16 cellular contexts compared by ENCODE assay signal in the genomic region with DNA sequence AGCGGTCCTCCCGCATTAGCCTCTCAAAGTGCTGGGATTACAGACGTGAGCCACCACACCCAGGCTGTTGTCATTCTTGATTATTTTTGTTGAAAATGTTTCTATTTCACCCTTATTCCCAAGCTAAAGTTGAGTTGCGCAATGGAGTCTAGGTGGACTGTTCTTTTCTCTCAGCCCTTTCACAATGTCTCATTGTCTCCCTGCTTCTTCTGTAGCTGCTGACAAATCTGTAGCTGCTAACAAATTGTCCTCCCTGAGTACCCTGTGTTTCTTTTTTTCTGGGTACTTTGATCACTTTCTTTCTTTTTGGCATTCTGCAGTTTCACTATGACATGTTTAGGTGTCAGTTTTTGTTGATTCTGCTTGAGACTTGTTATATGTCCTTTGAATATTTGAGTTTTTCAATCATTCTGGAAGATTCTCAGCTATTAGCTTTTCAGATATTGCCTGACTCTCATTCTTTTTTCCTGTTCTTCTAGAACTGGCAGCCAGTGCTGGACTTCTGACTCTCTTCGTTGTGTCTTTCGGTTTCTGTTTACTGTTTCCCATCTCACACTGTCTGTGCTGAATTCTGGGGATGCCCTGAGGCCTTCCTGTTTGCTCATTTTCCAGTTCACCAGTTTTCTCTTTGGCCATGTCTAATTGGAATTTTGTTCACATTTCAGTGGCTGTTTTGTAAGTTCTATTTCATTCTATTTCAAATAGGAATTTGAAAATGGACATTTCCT. TPM values are rescaled to one million over a fixed set of nuclear protein-coding genes. Genes with fewer than 3 reads are reported as not detected.
DNase-seq lines count a peak whose midpoint lies in the region; ATAC-seq, FAIRE-seq and TF ChIP-seq lines count a peak whose summit lies in the region.
"Had no signal": no experiment of that assay in that cellular context is flagged by ENCODE, and none has a peak within 500 bp of the region (broad histone marks: within the 10 kb centered on the region; RNA-seq: fewer than 3 reads in every experiment).

No MANE protein-coding gene starts in this region.

- H3K4me3 Mint-ChIP-seq in activated CD4-positive, alpha-beta T cell treated with anti-CD3 and anti-CD28 coated beads, Interleukin-2, amount 10 ng/mL, durations not matched to agents 7 days and 5 days: no peak overlapping the region
- H3K4me3 Mint-ChIP-seq: immature natural killer cell had no signal

- H4K20me1 ChIP-seq in MM.1S (ENCODE audit: insufficient read depth, low read length): no peaks in the 10 kb centered on the region
- no peaks in the 10 kb centered on the region for H4K20me1 ChIP-seq in keratinocyte (ENCODE audit: control insufficient read depth, extremely low read depth, insufficient read depth, low read length)

- H3K9me3 ChIP-seq in MM.1S (replicated peaks; ENCODE audit: insufficient read depth, low read length): no peaks in the 10 kb centered on the region
- peaks cover 12% of the 10 kb centered on the region for H3K9me3 ChIP-seq in adipocyte (ENCODE audit: control insufficient read depth, low read length)
- no peaks in the 10 kb centered on the region for H3K9me3 ChIP-seq in keratinocyte (ENCODE audit: control insufficient read depth, low read depth, low read length)
- H3K9me3 ChIP-seq: suprapubic skin had no signal

- no peak for FAIRE-seq in keratinocyte (lab: Jason Lieb, UNC)
- FAIRE-seq: frontal cortex had no signal

- H3K27me3 ChIP-seq in MM.1S (replicated peaks; ENCODE audit: insufficient read depth, low read length): no peaks in the 10 kb centered on the region
- no peaks in the 10 kb centered on the region for H3K27me3 ChIP-seq in adipocyte (replicated peaks; ENCODE audit: control insufficient read depth, insufficient read depth, low read length)
- H3K27me3 ChIP-seq in keratinocyte (ENCODE audit: control insufficient read depth, extremely low read depth, insufficient read depth, low read length): no peaks in the 10 kb centered on the region
- H3K27me3 ChIP-seq in brain microvascular endothelial cell (replicated peaks): no peaks in the 10 kb centered on the region
- H3K27me3 ChIP-seq: suprapubic skin had no signal

- H3F3A ChIP-seq in MM.1S (ENCODE audit: insufficient read depth, low read length): peaks cover 9% of the 10 kb centered on the region

- TF ChIP-seq CTCF in MM.1S (IDR thresholded peaks at IDR 0.05; ENCODE audit: low read length): no peak
- TF ChIP-seq CTCF in keratinocyte (optimal IDR thresholded peaks at IDR 0.05 in 1 of 3, IDR thresholded peaks at IDR 0.05 in 1 of 3, conservative IDR thresholded peaks at IDR 0.05 in 1 of 3; ENCODE audit: extremely low read depth in 1 of 3, insufficient read depth in 2 of 3, low read length in 3 of 3): no peak
- TF ChIP-seq CTCF in brain microvascular endothelial cell (IDR thresholded peaks at IDR 0.05; ENCODE audit: low read depth, low read length, missing control alignments): no peak

- peak overlapping the region; percentile 52; the same call in 1 of the 2 replicates for H3K27ac ChIP-seq in MM.1S (ENCODE audit: low read length)
- peak overlapping the region; percentile 78 for H3K27ac ChIP-seq in keratinocyte (ENCODE audit: control insufficient read depth, insufficient read depth, low read length)
- H3K27ac ChIP-seq in brain microvascular endothelial cell: no peak overlapping the region
- H3K27ac ChIP-seq: suprapubic skin had no signal

- H3K4me1 ChIP-seq in MM.1S (ENCODE audit: low read length) (peaks cover 23% of the 10 kb centered on the region), adipocyte (ENCODE audit: control insufficient read depth, insufficient read depth, low read length) (peaks cover 25% of the 10 kb centered on the region), keratinocyte (ENCODE audit: control insufficient read depth, extremely low read depth, insufficient read depth, low read length) (peaks cover 26% of the 10 kb centered on the region)

- CTCF ChIA-PET in activated CD4-positive, alpha-beta T cell treated with anti-CD3 and anti-CD28 coated beads, Interleukin-2, amount 10 ng/mL, durations not matched to agents 7 days and 5 days (lab: Charles Lee): no interaction called here

- dilution Hi-C loops in keratinocyte (cut with MboI; ENCODE audit: extremely low pct_ligation_motif_present, low sequenced_read_pairs): no loop called here

- H3K4me1 Mint-ChIP-seq in activated CD4-positive, alpha-beta T cell treated with anti-CD3 and anti-CD28 coated beads, Interleukin-2, amount 10 ng/mL, durations not matched to agents 7 days and 5 days: peaks cover 45% of the 10 kb centered on the region

- peaks cover 3% of the 10 kb centered on the region; the same call in 1 of the 2 replicates for H3K79me2 ChIP-seq in MM.1S (ENCODE audit: low read length)
- no peaks in the 10 kb centered on the region for H3K79me2 ChIP-seq in keratinocyte (ENCODE audit: control insufficient read depth, insufficient read depth, low read length)

- no peak overlapping the region for H2AFZ ChIP-seq in MM.1S (ENCODE audit: low read length)
- H2AFZ ChIP-seq in keratinocyte (ENCODE audit: control insufficient read depth, low read length): no peak overlapping the region

- no peak for ATAC-seq in GM21515 (IDR thresholded peaks at IDR 0.05; ENCODE audit: unreplicated experiment)
- ATAC-seq in GM21717 (IDR thresholded peaks at IDR 0.05; ENCODE audit: unreplicated experiment): no peak

- H3K36me3 ChIP-seq in MM.1S (replicated peaks; ENCODE audit: insufficient read depth, low read length) (no peaks in the 10 kb centered on the region), adipocyte (ENCODE audit: control insufficient read depth, insufficient read depth, low read length, severe bottlenecking) (peaks cover 8% of the 10 kb centered on the region), keratinocyte (ENCODE audit: control insufficient read depth in 2 of 2, extremely low read depth in 1 of 2, insufficient read depth in 2 of 2, low read length in 2 of 2) (no peaks in the 10 kb centered on the region), brain microvascular endothelial cell (replicated peaks) (no peaks in the 10 kb centered on the region)
- H3K36me3 ChIP-seq: suprapubic skin had no signal

- in situ Hi-C loops in brain microvascular endothelial cell (cut with HindIII; ENCODE audit: low pct_ligation_motif_present, low sequenced_read_pairs): no loop called here

- peak overlapping the region; percentile 18; the same call in 1 of the 2 replicates for H3K9ac ChIP-seq in MM.1S (ENCODE audit: low read length)
- no peak overlapping the region for H3K9ac ChIP-seq in adipocyte (ENCODE audit: low read length)
- no peak overlapping the region for H3K9ac ChIP-seq in keratinocyte (ENCODE audit: control insufficient read depth, extremely low read depth, insufficient read depth, low read length)

- POLR2A ChIA-PET in activated CD4-positive, alpha-beta T cell treated with anti-CD3 and anti-CD28 coated beads, Interleukin-2, amount 10 ng/mL, durations not matched to agents 7 days and 5 days (lab: Charles Lee): no interaction called here

- H3K4me3 ChIP-seq in MM.1S (ENCODE audit: low read length) (peak overlapping the region; percentile 26; the same call in 1 of the 2 replicates), adipocyte (ENCODE audit: low read length) (no peak overlapping the region), keratinocyte (ENCODE audit: control insufficient read depth in 2 of 3, extremely low read depth in 1 of 3, insufficient read depth in 2 of 3, low read depth in 1 of 3, low read length in 3 of 3) (no peak overlapping the region), brain microvascular endothelial cell (ENCODE audit: low read depth, low read length) (no peak overlapping the region)
- H3K4me3 ChIP-seq: suprapubic skin had no signal

- no peaks in the 10 kb centered on the region for H3K9me2 ChIP-seq in MM.1S (replicated peaks; ENCODE audit: insufficient read depth, low read length)

- no peaks in the 10 kb centered on the region for H3K27me3 Mint-ChIP-seq in activated CD4-positive, alpha-beta T cell treated with anti-CD3 and anti-CD28 coated beads, Interleukin-2, amount 10 ng/mL, durations not matched to agents 7 days and 5 days

- peaks cover 8% of the 10 kb centered on the region for H3K9me3 Mint-ChIP-seq in activated CD4-positive, alpha-beta T cell treated with anti-CD3 and anti-CD28 coated beads, Interleukin-2, amount 10 ng/mL, durations not matched to agents 7 days and 5 days
- H3K9me3 Mint-ChIP-seq: immature natural killer cell had no signal

- H3K36me3 Mint-ChIP-seq in activated CD4-positive, alpha-beta T cell treated with anti-CD3 and anti-CD28 coated beads, Interleukin-2, amount 10 ng/mL, durations not matched to agents 7 days and 5 days (ENCODE audit: low read depth): peaks cover 36% of the 10 kb centered on the region

- peak overlapping the region; percentile 76; the same call in 1 of the 2 replicates for H3K4me2 ChIP-seq in MM.1S (ENCODE audit: low read depth, low read length)
- H3K4me2 ChIP-seq in keratinocyte (ENCODE audit: control insufficient read depth, extremely low read depth, insufficient read depth, low read depth, low read length): no peak overlapping the region

- H3K27ac Mint-ChIP-seq in activated CD4-positive, alpha-beta T cell treated with anti-CD3 and anti-CD28 coated beads, Interleukin-2, amount 10 ng/mL, durations not matched to agents 7 days and 5 days: peak overlapping the region; percentile 70

- DNase-seq in activated CD4-positive, alpha-beta T cell treated with anti-CD3 and anti-CD28 coated beads, Interleukin-2, amount 10 ng/mL, durations not matched to agents 7 days and 5 days: no peak
- DNase-seq in activated CD4-positive, alpha-beta T cell treated with anti-CD3 and anti-CD28 coated beads, Interleukin-2, amount 50 U/mL, for 48 hours: no peak
- peak; percentile 15 for DNase-seq in MM.1S
- peak; percentile 83 for DNase-seq in adipocyte (ENCODE audit: low read depth)
- DNase-seq in keratinocyte (ENCODE audit: low read depth, low spot score): no peak
- no peak for DNase-seq in brain microvascular endothelial cell
- DNase-seq: GDM1, GOT3, immature natural killer cell, KBM-7, NCI-H1930, NCI-H748 treated with DMSO at 0.1 percent for 48 hours had no signal

- H3K9me1 ChIP-seq in keratinocyte (ENCODE audit: control insufficient read depth, extremely low read depth, insufficient read depth, low read length): no peaks in the 10 kb centered on the region

RNA-seq across cellular contexts. Expression of gene ABCD1, which starts 6.6 kb away (rescaled TPM):
- total RNA-seq in activated CD4-positive, alpha-beta T cell treated with anti-CD3 and anti-CD28 coated beads, Interleukin-2, amount 10 ng/mL, durations not matched to agents 7 days and 5 days: 10 to 100 TPM; 15.4 to 16.0 TPM
- polyA plus RNA-seq in keratinocyte: 0.81 to 2.0 TPM (median 0.86 TPM) in 3 replicates
- 0.32 TPM for polyA plus RNA-seq in keratinocyte (2011; ENCODE audit: low read depth)
- 0.78 and 1.8 TPM in 2 replicates for polyA plus RNA-seq in keratinocyte (2011; cell fraction: cytosol; rRNA removed)
- polyA plus RNA-seq in keratinocyte (2011; cell fraction: nucleus; rRNA removed): 3.2 TPM in 2 replicates
- polyA plus RNA-seq in keratinocyte (2012; ENCODE audit: low replicate concordance): 1.3 and 3.9 TPM in 2 replicates
- 2.1 to 6.0 TPM (median 2.9 TPM) in 3 replicates for polyA minus RNA-seq in keratinocyte
- 3.5 TPM for polyA minus RNA-seq in keratinocyte (2011; cell fraction: cytosol; rRNA and poly(A)+ RNA removed)
- 4.3 and 7.4 TPM in 2 replicates for polyA minus RNA-seq in keratinocyte (2011; cell fraction: nucleus; rRNA and poly(A)+ RNA removed)

RNA-seq across cellular contexts. Expression of gene BCAP31, which starts 7.1 kb away (rescaled TPM):
- total RNA-seq in activated CD4-positive, alpha-beta T cell treated with anti-CD3 and anti-CD28 coated beads, Interleukin-2, amount 10 ng/mL, durations not matched to agents 7 days and 5 days: 100 to 1,000 TPM; 142 to 148 TPM
- 260 to 267 TPM (median 262 TPM) in 3 replicates for polyA plus RNA-seq in keratinocyte
- polyA plus RNA-seq in keratinocyte (2011; ENCODE audit: low read depth): 151 TPM
- polyA plus RNA-seq in keratinocyte (2011; cell fraction: cytosol; rRNA removed): 238 and 264 TPM in 2 replicates
- polyA plus RNA-seq in keratinocyte (2011; cell fraction: nucleus; rRNA removed): 373 and 377 TPM in 2 replicates
- 285 and 352 TPM in 2 replicates for polyA plus RNA-seq in keratinocyte (2012; ENCODE audit: low replicate concordance)
- polyA minus RNA-seq in keratinocyte: 247 to 367 TPM (median 298 TPM) in 3 replicates
- 181 TPM for polyA minus RNA-seq in keratinocyte (2011; cell fraction: cytosol; rRNA and poly(A)+ RNA removed)
- polyA minus RNA-seq in keratinocyte (2011; cell fraction: nucleus; rRNA and poly(A)+ RNA removed): 111 and 169 TPM in 2 replicates

RNA-seq across cellular contexts. Expression of gene PLXNB3, which starts 32.8 kb away (rescaled TPM):
- total RNA-seq in activated CD4-positive, alpha-beta T cell treated with anti-CD3 and anti-CD28 coated beads, Interleukin-2, amount 10 ng/mL, durations not matched to agents 7 days and 5 days: under 1 TPM; 0.23 to 0.35 TPM
- 7.2 to 14.4 TPM (median 8.6 TPM) in 3 replicates for polyA plus RNA-seq in keratinocyte
- 8.8 TPM for polyA plus RNA-seq in keratinocyte (2011; ENCODE audit: low read depth)
- 1.8 and 3.8 TPM in 2 replicates for polyA plus RNA-seq in keratinocyte (2011; cell fraction: cytosol; rRNA removed)
- 41.3 and 62.6 TPM in 2 replicates for polyA plus RNA-seq in keratinocyte (2011; cell fraction: nucleus; rRNA removed)
- 8.4 and 10.0 TPM in 2 replicates for polyA plus RNA-seq in keratinocyte (2012; ENCODE audit: low replicate concordance)
- polyA minus RNA-seq in keratinocyte: 15.3 to 21.0 TPM (median 19.4 TPM) in 3 replicates
- 9.6 TPM for polyA minus RNA-seq in keratinocyte (2011; cell fraction: cytosol; rRNA and poly(A)+ RNA removed)
- polyA minus RNA-seq in keratinocyte (2011; cell fraction: nucleus; rRNA and poly(A)+ RNA removed): 20.2 TPM in 2 replicates
- polyA plus RNA-seq: immature natural killer cell had no signal

RNA-seq across cellular contexts. Expression of gene SLC6A8, which starts 43.6 kb away (rescaled TPM):
- total RNA-seq in activated CD4-positive, alpha-beta T cell treated with anti-CD3 and anti-CD28 coated beads, Interleukin-2, amount 10 ng/mL, durations not matched to agents 7 days and 5 days: under 1 TPM; 0.65 to 0.69 TPM
- polyA plus RNA-seq in keratinocyte: 33.6 to 56.7 TPM (median 56.1 TPM) in 3 replicates
- polyA plus RNA-seq in keratinocyte (2011; ENCODE audit: low read depth): 5.0 TPM
- polyA plus RNA-seq in keratinocyte (2011; cell fraction: cytosol; rRNA removed): 36.1 and 67.5 TPM in 2 replicates
- polyA plus RNA-seq in keratinocyte (2011; cell fraction: nucleus; rRNA removed): 134 and 177 TPM in 2 replicates
- 44.7 and 84.3 TPM in 2 replicates for polyA plus RNA-seq in keratinocyte (2012; ENCODE audit: low replicate concordance)
- 95.2 to 220 TPM (median 115 TPM) in 3 replicates for polyA minus RNA-seq in keratinocyte
- polyA minus RNA-seq in keratinocyte (2011; cell fraction: cytosol; rRNA and poly(A)+ RNA removed): 109 TPM
- 101 and 107 TPM in 2 replicates for polyA minus RNA-seq in keratinocyte (2011; cell fraction: nucleus; rRNA and poly(A)+ RNA removed)

RNA-seq across cellular contexts. Expression of gene SRPK3, which starts 49.6 kb away (rescaled TPM):
- total RNA-seq in activated CD4-positive, alpha-beta T cell treated with anti-CD3 and anti-CD28 coated beads, Interleukin-2, amount 10 ng/mL, durations not matched to agents 7 days and 5 days: not detected
- 0.08 to 0.21 TPM (median 0.10 TPM) in 3 replicates for polyA plus RNA-seq in keratinocyte
- polyA plus RNA-seq in keratinocyte (2011; ENCODE audit: low read depth): not detected
- polyA plus RNA-seq in keratinocyte (2011; cell fraction: cytosol; rRNA removed): 0.05 TPM in 2 replicates
- 0.44 and 0.57 TPM in 2 replicates for polyA plus RNA-seq in keratinocyte (2011; cell fraction: nucleus; rRNA removed)
- 0.08 and 0.51 TPM in 2 replicates for polyA plus RNA-seq in keratinocyte (2012; ENCODE audit: low replicate concordance)
- not detected in 3 replicates for polyA minus RNA-seq in keratinocyte
- not detected for polyA minus RNA-seq in keratinocyte (2011; cell fraction: cytosol; rRNA and poly(A)+ RNA removed)
- 0.23 TPM in 1 of 2 replicates, not detected in the other for polyA minus RNA-seq in keratinocyte (2011; cell fraction: nucleus; rRNA and poly(A)+ RNA removed)
- polyA plus RNA-seq: immature natural killer cell had no signal

Comparison
In these comparisons a context has a peak if more than half of its experiments do, and no peak if none do; other contexts are left out.
1. DNase-seq: peak in MM.1S (single experiment) and adipocyte (single experiment); none in activated CD4-positive, alpha-beta T cell treated with anti-CD3 and anti-CD28 coated beads, Interleukin-2, amount 10 ng/mL, durations not matched to agents 7 days and 5 days (single experiment), activated CD4-positive, alpha-beta T cell treated with anti-CD3 and anti-CD28 coated beads, Interleukin-2, amount 50 U/mL, for 48 hours (0 of 2), keratinocyte (single experiment) and brain microvascular endothelial cell (single experiment).